Comparison of ENCODE assay signal across 19 cellular contexts in genomic region chr2:10774394-10774793, GRCh38. TPM values are rescaled to one million over a fixed set of nuclear protein-coding genes. Genes with fewer than 3 reads are reported as not detected.
A peak's percentile ranks its signal among the peaks of the same experiment; 100 is the strongest.
DNase-seq lines count a peak whose midpoint lies in the region; ATAC-seq and TF ChIP-seq lines count a peak whose summit lies in the region.
"Had no signal": no experiment of that assay in that cellular context is flagged by ENCODE, and none has a peak within 500 bp of the region (broad histone marks: within the 10 kb centered on the region; RNA-seq: fewer than 3 reads in every experiment).

No MANE protein-coding gene starts in this region.

- TF ChIP-seq EP300 in stomach (IDR thresholded peaks at IDR 0.05), result no peak

- ATAC-seq in GM19455 (IDR thresholded peaks at IDR 0.05; ENCODE audit: unreplicated experiment), result no peak
- ATAC-seq: left colon, natural killer cell had no signal

- H3K9me3 ChIP-seq in SK-N-MC (ENCODE audit: low read depth, low read length) (no peaks in the 10 kb centered on the region), cardiac muscle cell (ENCODE audit: low read depth) (no peaks in the 10 kb centered on the region), stomach (no peaks in the 10 kb centered on the region)
- H3K9me3 ChIP-seq: HAP-1, tibial artery had no signal

- no peak for TF ChIP-seq POLR2A in stomach (IDR thresholded peaks at IDR 0.05)

- H3K27me3 ChIP-seq in cardiac muscle cell, result no peaks in the 10 kb centered on the region
- H3K27me3 ChIP-seq in stomach, result no peaks in the 10 kb centered on the region
- H3K27me3 ChIP-seq: tibial artery had no signal

- H3K27ac ChIP-seq in SK-N-MC (peak overlapping the region; percentile 26; the same call in 1 of the 2 replicates), cardiac muscle cell (peak overlapping the region; percentile 44), stomach (peak overlapping the region in 4 of 5 donors; percentile 27 to 66 (median 51))
- H3K27ac ChIP-seq: tibial artery had no signal

- no peak for TF ChIP-seq CTCF in cardiac muscle cell (IDR thresholded peaks at IDR 0.05; ENCODE audit: low read depth, low read length)
- TF ChIP-seq CTCF in stomach (IDR thresholded peaks at IDR 0.05), result no peak

- H3K4me1 ChIP-seq in cardiac muscle cell (ENCODE audit: low read depth) (no peaks in the 10 kb centered on the region), stomach (peaks cover 4 to 19% (median 14%) of the 10 kb centered on the region in 4 donors)
- H3K4me1 ChIP-seq: HAP-1 had no signal

- DNase-seq in SK-N-MC (ENCODE audit: low read depth, low spot score) (no peak), cardiac muscle cell (ENCODE audit: low read depth in 1 of 2, low spot score in 1 of 2) (peak in 1 of 2 donors; percentile 29), myocyte (ENCODE audit: low read depth) (peak; percentile 59), stomach (peak; percentile 67)
- DNase-seq in stimulated activated CD4-positive, alpha-beta T cell treated with anti-CD3 and anti-CD28 coated beads, Interleukin-1b, Interleukin-23, amount 100 ng/mL, for 48 hours, result no peak
- DNase-seq in activated CD8-positive, alpha-beta memory T cell treated with anti-CD3 and anti-CD28 coated beads, Interleukin-2, amount 50 U/mL, for 4 hours, result no peak
- DNase-seq: activated CD4-positive, alpha-beta T cell treated with anti-CD3 and anti-CD28 coated beads for 4 hours; central memory CD4-positive, alpha-beta T cell; DMS79; effector CD8-positive, alpha-beta T cell; left colon; natural killer cell; NCI-H1417; NCI-H2227 treated with DMSO at 0.1 percent for 48 hours; retina; T-helper 9 cell had no signal

- intact Hi-C loops in stomach (cut with DNase I; ENCODE audit: low total_unique reads), result no loop called here

- no peak overlapping the region for H3K4me3 ChIP-seq in SK-N-MC
- no peak overlapping the region for H3K4me3 ChIP-seq in cardiac muscle cell
- H3K4me3 ChIP-seq in stomach, result no peak overlapping the region
- H3K4me3 ChIP-seq: HAP-1, tibial artery had no signal

- H3K36me3 ChIP-seq in SK-N-MC (ENCODE audit: insufficient read depth, low read length), result peaks cover 7% of the 10 kb centered on the region; the same call in 1 of the 2 replicates
- H3K36me3 ChIP-seq in cardiac muscle cell, result no peaks in the 10 kb centered on the region
- H3K36me3 ChIP-seq in stomach, result peaks cover 0 to 27% (median 21%) of the 10 kb centered on the region in 4 donors

- H3K9ac ChIP-seq in SK-N-MC (ENCODE audit: insufficient read length), result no peak overlapping the region

- 32 to 45% (median 35%) methylated on average over 5 to 6 of the region's 6 CpGs for WGBS in stomach, 5 donors

RNA-seq across cellular contexts. Expression of gene PDIA6, which starts 38.2 kb away (rescaled TPM):
- total RNA-seq in cardiac muscle cell (214 and 307 TPM in 2 replicates), myocyte (260 and 472 TPM in 2 replicates), stomach (100 to 1,000 TPM in 1 of 5 donors, 10 to 100 TPM in 4; 37.3 to 272 (median 89.7) TPM)
- polyA plus RNA-seq in cardiac muscle cell (385 and 548 TPM in 2 replicates), stomach (10 to 100 TPM; 49.6 to 98.7 (median 63.4) TPM)
- polyA plus RNA-seq in myocyte (2012), result 210 TPM

RNA-seq across cellular contexts. Expression of gene ATP6V1C2, which starts 53.0 kb away (rescaled TPM):
- total RNA-seq in cardiac muscle cell (0.06 TPM in 1 of 2 replicates, not detected in the other), myocyte (0.68 TPM in 1 of 2 replicates, not detected in the other), stomach (100 to 1,000 TPM in 1 of 5 donors, 1 to 10 TPM in 1, not detected in 3; 1.1 to 143 TPM)
- polyA plus RNA-seq in cardiac muscle cell (1.1 and 1.3 TPM in 2 replicates), stomach (1 to 10 TPM in 1 of 3 donors, under 1 TPM in 2; 0.61 to 6.9 (median 0.75) TPM)
- 0.87 TPM for polyA plus RNA-seq in myocyte (2012)

Comparison
In these comparisons a context has a peak if more than half of its experiments do, and no peak if none do; other contexts are left out.
1. DNase-seq: peak in myocyte (single experiment) and stomach (single experiment); none in SK-N-MC (single experiment), stimulated activated CD4-positive, alpha-beta T cell treated with anti-CD3 and anti-CD28 coated beads, Interleukin-1b, Interleukin-23, amount 100 ng/mL, for 48 hours (single experiment) and activated CD8-positive, alpha-beta memory T cell treated with anti-CD3 and anti-CD28 coated beads, Interleukin-2, amount 50 U/mL, for 4 hours (single experiment).
2. Peak in every context shown above with its lines, with median percentiles within 50 percentile points of each other: H3K27ac ChIP-seq.